34 cellular contexts compared by ENCODE assay signal in genomic region chr9:21779397-21779796, GRCh38. TPM values are rescaled to one million over a fixed set of nuclear protein-coding genes. Genes with fewer than 3 reads are reported as not detected.
DNase-seq lines count a peak whose midpoint lies in the region; ATAC-seq and TF ChIP-seq lines count a peak whose summit lies in the region.
"Had no signal": no experiment of that assay in that cellular context is flagged by ENCODE, and none has a peak within 500 bp of the region (broad histone marks: within the 10 kb centered on the region; RNA-seq: fewer than 3 reads in every experiment).

No MANE protein-coding gene starts in this region.

- H3K27me3 Mint-ChIP-seq in Calu3 (ENCODE audit: unreplicated experiment): no peaks in the 10 kb centered on the region
- no peaks in the 10 kb centered on the region for H3K27me3 Mint-ChIP-seq in stimulated activated naive B cell treated with anti-CD40 and anti-IgM and Interleukin-4, amounts not matched to agents 10 μg/mL and 1 μg/mL and 100 μg/mL, for 72 hours
- H3K27me3 Mint-ChIP-seq: activated naive CD8-positive, alpha-beta T cell had no signal

- H3K4me3 Mint-ChIP-seq in Calu3 (ENCODE audit: low read depth, unreplicated experiment): no peak overlapping the region
- H3K4me3 Mint-ChIP-seq in stimulated activated naive B cell treated with anti-CD40 and anti-IgM and Interleukin-4, amounts not matched to agents 10 μg/mL and 1 μg/mL and 100 μg/mL, for 72 hours: no peak overlapping the region
- H3K4me3 Mint-ChIP-seq: activated naive CD8-positive, alpha-beta T cell; IgD-negative memory B cell; T-helper 2 cell treated with Interferon-gamma antibody and Interleukin-4, amounts not matched to agents 5 μg/mL and 100 μg/mL, for 36 hours had no signal

- DNase-seq in Calu3 (no peak), HT-29 (ENCODE audit: low spot score) (peak; percentile 50), SK-N-MC (ENCODE audit: low read depth, low spot score) (no peak), fibroblast of mammary gland (ENCODE audit: low read depth) (peak; percentile 41), D341Med (ENCODE audit: low spot score) (no peak), middle frontal gyrus (ENCODE audit: extremely low spot score, low spot score) (no peak), T-helper 2 cell (no peak)
- no peak for DNase-seq in stimulated activated naive B cell treated with anti-CD40 and anti-IgM and Interleukin-4, amounts not matched to agents 10 μg/mL and 1 μg/mL and 100 μg/mL, for 72 hours
- DNase-seq: activated CD4-positive, alpha-beta T cell treated with anti-CD3 and anti-CD28 coated beads for 1 hour; activated CD8-positive, alpha-beta T cell treated with anti-CD3 and anti-CD28 coated beads, Interleukin-2, amount 10 ng/mL, durations not matched to agents 7 days and 5 days; aorta; Caco-2; DMS79; effector memory CD4-positive, alpha-beta T cell; GF-D8; hypothalamus; left cardiac atrium; NCI-H2081 treated with DMSO at 0.1 percent for 48 hours; NCI-H2227 treated with DMSO at 0.1 percent for 48 hours; NCI-H526 treated with DMSO at 0.1 percent for 48 hours; NK-92 treated with Interleukin-12 subunit alpha and Interleukin-12 subunit beta, amount 100 ng/mL, for 24 hours; retina; SHP77; small intestine; stimulated activated naive CD4-positive, alpha-beta T cell treated with Interleukin-2 at 50 U/mL for 16 hours; upper lobe of right lung had no signal

- no peak overlapping the region for H3K9ac ChIP-seq in SK-N-MC (ENCODE audit: insufficient read length)
- H3K9ac ChIP-seq: parathyroid adenoma had no signal

- intact Hi-C loops in Calu3 (cut with micrococcal nuclease; ENCODE audit: unreplicated experiment): no loop called here

- H3K36me3 ChIP-seq in SK-N-MC (ENCODE audit: insufficient read depth, low read length): no peaks in the 10 kb centered on the region
- H3K36me3 ChIP-seq: HAP-1, upper lobe of right lung had no signal

- H3K4me3 ChIP-seq in SK-N-MC (no peak overlapping the region), fibroblast of mammary gland (ENCODE audit: control insufficient read depth, low read depth, low read length) (no peak overlapping the region)
- H3K4me3 ChIP-seq: coronary artery, HAP-1, upper lobe of right lung had no signal

- H3K9me3 ChIP-seq in SK-N-MC (ENCODE audit: low read depth, low read length): no peaks in the 10 kb centered on the region
- H3K9me3 ChIP-seq: Caco-2, HAP-1, upper lobe of right lung had no signal

- no TSS peak for BruUV-seq in Calu3 (replicated peaks; lab: Mats Ljungman, UMichigan)

- H3K27ac Mint-ChIP-seq in Calu3 (ENCODE audit: unreplicated experiment): peak overlapping the region; percentile 88
- no peak overlapping the region for H3K27ac Mint-ChIP-seq in stimulated activated naive B cell treated with anti-CD40 and anti-IgM and Interleukin-4, amounts not matched to agents 10 μg/mL and 1 μg/mL and 100 μg/mL, for 72 hours
- H3K27ac Mint-ChIP-seq: activated CD8-positive, alpha-beta T cell treated with anti-CD3 and anti-CD28 coated beads, Interleukin-2, amount 10 ng/mL, durations not matched to agents 7 days and 5 days; activated naive CD8-positive, alpha-beta T cell; activated T-helper 2 cell treated with anti-CD3 and anti-CD28 coated beads, Interferon-gamma antibody, Interleukin-2, Interleukin-4, amounts not matched to agents 10 μg/mL and 5 μg/mL and 100 μg/mL, durations not matched to agents 14 hours and 24 hours and 36 hours; IgD-negative memory B cell; T-helper 2 cell treated with Interferon-gamma antibody and Interleukin-4, amounts not matched to agents 5 μg/mL and 100 μg/mL, for 36 hours had no signal

- no peak for ATAC-seq in stimulated activated naive B cell treated with anti-CD40 and anti-IgM and Interleukin-4, amounts not matched to agents 10 μg/mL and 1 μg/mL and 100 μg/mL, for 72 hours (replicated peaks)
- ATAC-seq: activated CD8-positive, alpha-beta T cell treated with anti-CD3 and anti-CD28 coated beads, Interleukin-2, amount 10 ng/mL, durations not matched to agents 7 days and 5 days; left cardiac atrium; upper lobe of right lung had no signal

- TF ChIP-seq CTCF in Calu3 (IDR thresholded peaks at IDR 0.05; ENCODE audit: unreplicated experiment): no peak
- TF ChIP-seq CTCF in fibroblast of mammary gland (conservative IDR thresholded peaks at IDR 0.05; ENCODE audit: control insufficient read depth, insufficient read depth, low read depth, low read length): no peak

- H3K36me3 Mint-ChIP-seq in Calu3 (ENCODE audit: insufficient read depth, unreplicated experiment): peaks cover 4% of the 10 kb centered on the region
- no peaks in the 10 kb centered on the region for H3K36me3 Mint-ChIP-seq in stimulated activated naive B cell treated with anti-CD40 and anti-IgM and Interleukin-4, amounts not matched to agents 10 μg/mL and 1 μg/mL and 100 μg/mL, for 72 hours
- H3K36me3 Mint-ChIP-seq: activated naive CD8-positive, alpha-beta T cell; IgD-negative memory B cell had no signal

- H3K9me3 Mint-ChIP-seq in Calu3 (ENCODE audit: low read depth, unreplicated experiment): no peaks in the 10 kb centered on the region
- no peaks in the 10 kb centered on the region for H3K9me3 Mint-ChIP-seq in stimulated activated naive B cell treated with anti-CD40 and anti-IgM and Interleukin-4, amounts not matched to agents 10 μg/mL and 1 μg/mL and 100 μg/mL, for 72 hours
- H3K9me3 Mint-ChIP-seq: activated T-helper 2 cell treated with anti-CD3 and anti-CD28 coated beads, Interferon-gamma antibody, Interleukin-2, Interleukin-4, amounts not matched to agents 10 μg/mL and 5 μg/mL and 100 μg/mL, durations not matched to agents 14 hours and 24 hours and 36 hours; IgD-negative memory B cell; T-helper 2 cell treated with Interferon-gamma antibody and Interleukin-4, amounts not matched to agents 5 μg/mL and 100 μg/mL, for 36 hours had no signal

- CTCF ChIA-PET in Calu3 (lab: Charles Lee): no interaction called here

- peaks cover 15% of the 10 kb centered on the region for H3K4me1 Mint-ChIP-seq in Calu3 (ENCODE audit: low read depth, unreplicated experiment)
- H3K4me1 Mint-ChIP-seq in stimulated activated naive B cell treated with anti-CD40 and anti-IgM and Interleukin-4, amounts not matched to agents 10 μg/mL and 1 μg/mL and 100 μg/mL, for 72 hours: no peaks in the 10 kb centered on the region

- H3K27ac ChIP-seq in SK-N-MC: peak overlapping the region; percentile 84; the same call in 1 of the 2 replicates
- H3K27ac ChIP-seq: C4-2B, coronary artery, parathyroid adenoma, upper lobe of right lung had no signal

RNA-seq across cellular contexts. Expression of gene MTAP, which starts 23.0 kb away (rescaled TPM):
- total RNA-seq in Calu3 (2022): 139 and 177 TPM in 2 replicates
- 61.9 and 63.5 TPM in 2 replicates for total RNA-seq in HT-29 (2014; rRNA removed; shearing (Covaris generic))

Comparison
In these comparisons a context has a peak if more than half of its experiments do, and no peak if none do; other contexts are left out.
1. DNase-seq: peak in HT-29 (single experiment) and fibroblast of mammary gland (single experiment); none in Calu3 (single experiment), SK-N-MC (single experiment), stimulated activated naive B cell treated with anti-CD40 and anti-IgM and Interleukin-4, amounts not matched to agents 10 μg/mL and 1 μg/mL and 100 μg/mL, for 72 hours (single experiment), D341Med (single experiment), middle frontal gyrus (single experiment) and T-helper 2 cell (0 of 5).